8 cellular contexts compared by ENCODE assay signal in genomic region chr1:211613108-211613947, GRCh38. TPM values are rescaled to one million over a fixed set of nuclear protein-coding genes. Genes with fewer than 3 reads are reported as not detected.
A peak's percentile ranks its signal among the peaks of the same experiment; 100 is the strongest.
DNase-seq lines count a peak whose midpoint lies in the region; ATAC-seq and TF ChIP-seq lines count a peak whose summit lies in the region.

No MANE protein-coding gene starts in this region.

- POLR2A ChIA-PET in WTC11 (lab: Charles Lee), result interaction anchor here (0.6 kb wide), 1 partner anchor 12 kb away, joined by 5 read pairs; no protein-coding TSS in a partner anchor

- H3K9me3 Mint-ChIP-seq in endothelial cell (ENCODE audit: unreplicated experiment), result no peaks in the 10 kb centered on the region
- H3K9me3 Mint-ChIP-seq in natural killer cell, result no peaks in the 10 kb centered on the region
- H3K9me3 Mint-ChIP-seq in WTC11, result no peaks in the 10 kb centered on the region

- peak; percentile 87 for DNase-seq in Caki2 (ENCODE audit: low read depth)
- DNase-seq in NOMO-1 treated with dmso at 0.1 percent for 144 hours (lab: John Stamatoyannopoulos, UW; ENCODE audit: unreplicated experiment), result peak; percentile 79
- DNase-seq in endothelial cell (ENCODE audit: low spot score), result no peak
- DNase-seq in natural killer cell, result no peak
- DNase-seq in activated CD4-positive, alpha-beta T cell treated with anti-CD3 and anti-CD28 coated beads, Interleukin-2, amount 50 U/mL, for 48 hours, result no peak
- no peak for DNase-seq in WTC11 (ENCODE audit: low spot score)

- H3K27ac Mint-ChIP-seq in endothelial cell (ENCODE audit: unreplicated experiment) (peak overlapping the region; percentile 41), natural killer cell (no peak overlapping the region), WTC11 (no peak overlapping the region)

- H3K4me3 Mint-ChIP-seq in endothelial cell (ENCODE audit: unreplicated experiment) (no peak overlapping the region), natural killer cell (no peak overlapping the region), WTC11 (no peak overlapping the region)

- in situ Hi-C loops in Caki2 (cut with HindIII; ENCODE audit: low pct_unique_long_range_greater_than_20kb, low sequenced_read_pairs), result no loop called here

- ATAC-seq in natural killer cell (peak; percentile 65 to 93 (median 73)), GM19035 (IDR thresholded peaks at IDR 0.05; ENCODE audit: unreplicated experiment) (no peak), WTC11 (no peak), GM21447 (IDR thresholded peaks at IDR 0.05; ENCODE audit: unreplicated experiment) (no peak)

- H3K4me1 Mint-ChIP-seq in endothelial cell (ENCODE audit: unreplicated experiment), result peaks cover 10% of the 10 kb centered on the region
- no peaks in the 10 kb centered on the region for H3K4me1 Mint-ChIP-seq in natural killer cell
- H3K4me1 Mint-ChIP-seq in WTC11, result no peaks in the 10 kb centered on the region; the same call in 1 of the 2 replicates

- intact Hi-C loops in natural killer cell (cut with micrococcal nuclease), result no loop called here

- CTCF ChIA-PET in WTC11 (lab: Charles Lee), result no interaction called here

- H3K36me3 Mint-ChIP-seq in endothelial cell (ENCODE audit: low read depth, unreplicated experiment) (no peaks in the 10 kb centered on the region), natural killer cell (no peaks in the 10 kb centered on the region), WTC11 (no peaks in the 10 kb centered on the region)

- TF ChIP-seq CTCF in endothelial cell (IDR thresholded peaks at IDR 0.05; ENCODE audit: unreplicated experiment) (no peak), natural killer cell (IDR thresholded peaks at IDR 0.05) (no peak), WTC11 (IDR thresholded peaks at IDR 0.05) (no peak)

- H3K27me3 Mint-ChIP-seq in endothelial cell (ENCODE audit: unreplicated experiment), result peaks cover 2% of the 10 kb centered on the region
- H3K27me3 Mint-ChIP-seq in natural killer cell (ENCODE audit: low read depth in 2 of 2), result no peaks in the 10 kb centered on the region
- no peaks in the 10 kb centered on the region for H3K27me3 Mint-ChIP-seq in WTC11 (ENCODE audit: low read depth)

TF ChIP-seq in WTC11, 78 proteins besides CTCF, POLR2A, EP300 and RAD21:
- no peak for TF ChIP-seq PRRX2 (CRISPR knock-in tag; IDR thresholded peaks at IDR 0.05)
- no peak for TF ChIP-seq TEAD4 (CRISPR knock-in tag; IDR thresholded peaks at IDR 0.05)
- no peak for TF ChIP-seq SMAD4 (CRISPR knock-in tag; IDR thresholded peaks at IDR 0.05)
- no peak for TF ChIP-seq ARID4B (CRISPR knock-in tag; IDR thresholded peaks at IDR 0.05; ENCODE audit: borderline replicate concordance)
- no peak for TF ChIP-seq CDX4 (CRISPR knock-in tag; IDR thresholded peaks at IDR 0.05; ENCODE audit: borderline replicate concordance)
- no peak for TF ChIP-seq RELA (CRISPR knock-in tag; IDR thresholded peaks at IDR 0.05; ENCODE audit: borderline replicate concordance)
- no peak for TF ChIP-seq EMX1 (CRISPR knock-in tag; IDR thresholded peaks at IDR 0.05)
- no peak for TF ChIP-seq PREB (CRISPR knock-in tag; IDR thresholded peaks at IDR 0.05; ENCODE audit: borderline replicate concordance)
- no peak for TF ChIP-seq NFE2L1 (CRISPR knock-in tag; IDR thresholded peaks at IDR 0.05)
- no peak for TF ChIP-seq ATF3 (CRISPR knock-in tag; conservative IDR thresholded peaks at IDR 0.05)
- TF ChIP-seq ZSCAN18 (CRISPR knock-in tag; IDR thresholded peaks at IDR 0.05), result no peak
- no peak for TF ChIP-seq SP1 (CRISPR knock-in tag; conservative IDR thresholded peaks at IDR 0.05)

RNA-seq across cellular contexts. Expression of gene SLC30A1, which starts 34.4 kb away (rescaled TPM):
- 18.4 and 19.0 TPM in 2 replicates for total RNA-seq in Caki2 (2014; rRNA removed; shearing (Covaris generic); ENCODE audit: low replicate concordance)
- 7.7 TPM for total RNA-seq in endothelial cell (ENCODE audit: unreplicated experiment)
- 10 to 100 TPM in 2 of 3 donors, 1 to 10 TPM in 1; 8.4 to 16.0 (median 12.1) TPM for total RNA-seq in natural killer cell
- total RNA-seq in WTC11 (2021), result 20.0 to 26.9 TPM (median 25.3 TPM) in 3 replicates

Comparison
In these comparisons a context has a peak if more than half of its experiments do, and no peak if none do; other contexts are left out.
1. DNase-seq: peak in Caki2 (single experiment) and NOMO-1 treated with dmso at 0.1 percent for 144 hours (single experiment); none in endothelial cell (single experiment), natural killer cell (single experiment), activated CD4-positive, alpha-beta T cell treated with anti-CD3 and anti-CD28 coated beads, Interleukin-2, amount 50 U/mL, for 48 hours (0 of 2) and WTC11 (single experiment).
2. ATAC-seq: peak in natural killer cell (3 of 3); none in GM19035 (single experiment), WTC11 (single experiment) and GM21447 (single experiment).